In the genomic region with DNA sequence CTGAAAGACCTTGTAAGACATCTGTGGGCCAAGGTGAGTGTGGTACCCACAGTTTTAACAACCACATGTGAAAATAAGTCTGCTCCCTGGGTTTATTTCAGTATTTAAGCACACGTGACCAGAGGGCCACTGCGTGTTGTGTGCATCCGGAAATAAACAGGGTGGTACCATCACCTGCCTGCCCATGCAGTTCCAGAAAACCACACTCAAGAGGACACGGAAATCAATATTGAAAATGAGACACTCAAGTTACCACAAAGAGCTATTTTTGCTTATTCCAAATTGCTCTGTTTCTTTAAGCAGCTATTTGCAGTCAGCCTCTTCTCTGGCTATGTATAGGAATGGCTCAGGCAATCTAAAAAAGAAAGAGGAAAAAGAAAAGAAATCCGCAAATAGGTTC, we compare ENCODE assay signal across 10 cellular contexts.
DNase-seq lines count a peak whose midpoint lies in the region; ATAC-seq and TF ChIP-seq lines count a peak whose summit lies in the region.
"Had no signal": no experiment of that assay in that cellular context is flagged by ENCODE, and none has a peak within 500 bp of the region (broad histone marks: within the 10 kb centered on the region; RNA-seq: fewer than 3 reads in every experiment).

No MANE protein-coding gene starts in this region.

- no peak for TF ChIP-seq POLR2A in breast epithelium (IDR thresholded peaks at IDR 0.05)

- ATAC-seq in GM21515 (IDR thresholded peaks at IDR 0.05; ENCODE audit: unreplicated experiment) (peak; percentile 73), HG03378 (IDR thresholded peaks at IDR 0.05; ENCODE audit: unreplicated experiment) (peak; percentile 90), naive B cell (ENCODE audit: low read depth in 2 of 2) (peak; percentile 88 to 90)
- ATAC-seq: Panc1 had no signal

- peaks cover 36 to 61% (median 59%) of the 10 kb centered on the region in 3 donors for H3K4me1 Mint-ChIP-seq in naive B cell

- H3K9me3 ChIP-seq in colonic mucosa (no peaks in the 10 kb centered on the region), breast epithelium (no peaks in the 10 kb centered on the region)

- H3K36me3 Mint-ChIP-seq in naive B cell, result no peaks in the 10 kb centered on the region

- H3K4me1 ChIP-seq in colonic mucosa (no peaks in the 10 kb centered on the region), breast epithelium (no peaks in the 10 kb centered on the region)

- no peaks in the 10 kb centered on the region for H3K27me3 Mint-ChIP-seq in naive B cell

- H3K9ac ChIP-seq in colonic mucosa (ENCODE audit: low read depth in 2 of 2, low read length in 2 of 2), result no peak overlapping the region

- intact Hi-C loops in colonic mucosa (cut with DNase I), result no loop called here
- intact Hi-C loops in breast epithelium (cut with DNase I; ENCODE audit: low total_unique reads), result no loop called here

- H3K36me3 ChIP-seq in colonic mucosa (no peaks in the 10 kb centered on the region), breast epithelium (no peaks in the 10 kb centered on the region)

- peak overlapping the region; percentile 42 to 96 (median 90) for H3K27ac Mint-ChIP-seq in naive B cell

- H3K9me3 Mint-ChIP-seq in naive B cell, result no peaks in the 10 kb centered on the region

- H3K27ac ChIP-seq in colonic mucosa, result no peak overlapping the region
- no peak overlapping the region for H3K27ac ChIP-seq in breast epithelium
- H3K27ac ChIP-seq: epithelial cell of prostate had no signal

- no peak overlapping the region for H3K4me3 ChIP-seq in colonic mucosa
- no peak overlapping the region for H3K4me3 ChIP-seq in breast epithelium

- DNase-seq in NCI-H2196 (lab: John Stamatoyannopoulos, UW; ENCODE audit: unreplicated experiment), result peak; percentile 8
- no peak for DNase-seq in NCI-H2196 treated with DMSO at 0.1 percent for 48 hours (lab: John Stamatoyannopoulos, UW; ENCODE audit: unreplicated experiment)
- DNase-seq in naive B cell, result peak; percentile 74
- DNase-seq in colonic mucosa, result no peak
- DNase-seq in SW480 (ENCODE audit: low spot score), result no peak
- DNase-seq in breast epithelium (ENCODE audit: low spot score in 2 of 2), result no peak

- H3K4me3 Mint-ChIP-seq in naive B cell, result peak overlapping the region; percentile 73 to 90 (median 83)

- TF ChIP-seq CTCF in colonic mucosa (IDR thresholded peaks at IDR 0.05), result no peak
- no peak for TF ChIP-seq CTCF in breast epithelium (IDR thresholded peaks at IDR 0.05)

- H3K27me3 ChIP-seq in colonic mucosa, result no peaks in the 10 kb centered on the region
- no peaks in the 10 kb centered on the region for H3K27me3 ChIP-seq in breast epithelium

Comparison
In these comparisons a context has a peak if more than half of its experiments do, and no peak if none do; other contexts are left out.
1. DNase-seq: peak in NCI-H2196 (single experiment) and naive B cell (single experiment); none in NCI-H2196 treated with DMSO at 0.1 percent for 48 hours (single experiment), colonic mucosa (single experiment), SW480 (single experiment) and breast epithelium (0 of 2).
2. Peak in every context shown above with its lines, with median percentiles within 50 percentile points of each other: ATAC-seq.